Comparison of ENCODE assay signal across 19 cellular contexts in the genomic region with DNA sequence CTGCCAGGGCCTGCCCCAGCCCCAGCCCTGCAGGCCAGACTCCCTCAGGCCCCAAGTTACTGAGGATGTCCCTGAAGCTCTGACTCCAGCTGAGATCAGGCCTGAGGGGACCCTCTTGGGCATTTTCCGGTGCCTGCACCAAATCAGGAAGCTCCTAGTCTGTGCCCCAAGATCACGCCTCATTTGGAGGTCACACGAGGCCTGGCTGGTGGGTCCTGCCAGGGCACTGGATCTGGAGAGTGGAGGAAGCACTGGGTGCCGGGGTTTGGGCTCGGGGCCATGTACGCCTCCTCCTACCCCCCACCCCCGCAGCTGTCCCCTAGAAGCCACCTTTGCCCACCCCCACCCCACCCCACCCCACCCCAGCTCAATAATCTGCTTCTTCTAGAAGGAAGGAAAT. TPM values are rescaled to one million over a fixed set of nuclear protein-coding genes. Genes with fewer than 3 reads are reported as not detected.
A peak's percentile ranks its signal among the peaks of the same experiment; 100 is the strongest.
DNase-seq lines count a peak whose midpoint lies in the region; ATAC-seq and TF ChIP-seq lines count a peak whose summit lies in the region.
"Had no signal": no experiment of that assay in that cellular context is flagged by ENCODE, and none has a peak within 500 bp of the region (broad histone marks: within the 10 kb centered on the region; RNA-seq: fewer than 3 reads in every experiment).

No MANE protein-coding gene starts in this region.

- H3K4me1 ChIP-seq in heart left ventricle (peaks cover 16 to 66% (median 39%) of the 10 kb centered on the region in 12 donors), tibial nerve (peaks cover 4 to 89% (median 55%) of the 10 kb centered on the region in 4 donors)

- H3K27me3 Mint-ChIP-seq in dendritic cell treated with granulocyte-macrophage colony-stimulating factor and Interleukin-4, amounts not matched to agents 40 ng/mL and 50 ng/mL, for 4 days = no peaks in the 10 kb centered on the region
- H3K27me3 Mint-ChIP-seq in nephron (ENCODE audit: low read depth) = peaks cover 4% of the 10 kb centered on the region
- H3K27me3 Mint-ChIP-seq: CD4-positive, alpha-beta T cell; natural killer cell treated with Interleukin-12 subunit alpha and Interleukin-12 subunit beta and Interleukin-15 and Interleukin-18, amount 100 ng/mL, for 72 hours; progenitor cell of endocrine pancreas; stimulated activated naive B cell treated with anti-CD40 and anti-IgM and Interleukin-4, amounts not matched to agents 10 μg/mL and 1 μg/mL and 100 μg/mL, for 72 hours had no signal

- H3K4me3 ChIP-seq in heart left ventricle (no peak overlapping the region), tibial nerve (no peak overlapping the region)

- H3K27me3 ChIP-seq in heart left ventricle (no peaks in the 10 kb centered on the region), tibial nerve (no peaks in the 10 kb centered on the region)

- no peak for TF ChIP-seq EP300 in tibial nerve (IDR thresholded peaks at IDR 0.05)

- TF ChIP-seq CTCF in heart left ventricle (IDR thresholded peaks at IDR 0.05) = no peak
- TF ChIP-seq CTCF in nephron (IDR thresholded peaks at IDR 0.05; ENCODE audit: unreplicated experiment in 3 of 3) = no peak
- TF ChIP-seq CTCF in tibial nerve (IDR thresholded peaks at IDR 0.05) = no peak

- ATAC-seq in heart left ventricle = no peak
- ATAC-seq in Right ventricle myocardium superior (ENCODE audit: poor library complexity) = no peak
- no peak for ATAC-seq in HG02840 (IDR thresholded peaks at IDR 0.05; ENCODE audit: low FRiP score, unreplicated experiment)
- ATAC-seq: activated T-cell treated with anti-CD3 and anti-CD28 coated beads, Interleukin-2, amount 50 U/mL, for 72 hours; natural killer cell treated with Interleukin-12 subunit alpha and Interleukin-12 subunit beta and Interleukin-15 and Interleukin-18, amount 100 ng/mL, for 72 hours had no signal

- no peak overlapping the region for H3K4me3 Mint-ChIP-seq in dendritic cell treated with granulocyte-macrophage colony-stimulating factor and Interleukin-4, amounts not matched to agents 40 ng/mL and 50 ng/mL, for 4 days
- H3K4me3 Mint-ChIP-seq in nephron = no peak overlapping the region
- H3K4me3 Mint-ChIP-seq: activated T-cell treated with anti-CD3 and anti-CD28 coated beads, Interleukin-2, amount 50 U/mL, for 72 hours; CD4-positive, alpha-beta T cell; endodermal cell; natural killer cell treated with Interleukin-12 subunit alpha and Interleukin-12 subunit beta and Interleukin-15 and Interleukin-18, amount 100 ng/mL, for 72 hours; stimulated activated naive B cell treated with anti-CD40 and anti-IgM and Interleukin-4, amounts not matched to agents 10 μg/mL and 1 μg/mL and 100 μg/mL, for 72 hours had no signal

- H3K9me3 ChIP-seq in heart left ventricle (no peaks in the 10 kb centered on the region), tibial nerve (no peaks in the 10 kb centered on the region)

- peaks cover 69% of the 10 kb centered on the region for H3K4me1 Mint-ChIP-seq in dendritic cell treated with granulocyte-macrophage colony-stimulating factor and Interleukin-4, amounts not matched to agents 40 ng/mL and 50 ng/mL, for 4 days (ENCODE audit: low read depth)
- H3K4me1 Mint-ChIP-seq in nephron = peaks cover 51% of the 10 kb centered on the region

- 78 to 88% (median 82%) methylated on average over 6 to 7 of the region's 7 CpGs for WGBS in heart left ventricle, 4 donors
- 75 to 82% methylated on average over 6 to 7 of the region's 7 CpGs for WGBS in tibial nerve, 2 donors

- H3K36me3 ChIP-seq in heart left ventricle (no peaks in the 10 kb centered on the region), tibial nerve (no peaks in the 10 kb centered on the region)

- peak overlapping the region; percentile 98 for H3K27ac Mint-ChIP-seq in dendritic cell treated with granulocyte-macrophage colony-stimulating factor and Interleukin-4, amounts not matched to agents 40 ng/mL and 50 ng/mL, for 4 days
- H3K27ac Mint-ChIP-seq in nephron = peak overlapping the region in 2 of 3 experiments; percentile 71 to 88
- H3K27ac Mint-ChIP-seq: activated T-cell treated with anti-CD3 and anti-CD28 coated beads, Interleukin-2, amount 50 U/mL, for 72 hours; endodermal cell; natural killer cell treated with Interleukin-12 subunit alpha and Interleukin-12 subunit beta and Interleukin-15 and Interleukin-18, amount 100 ng/mL, for 72 hours; progenitor cell of endocrine pancreas had no signal

- TF ChIP-seq POLR2A in heart left ventricle (IDR thresholded peaks at IDR 0.05) (no peak), tibial nerve (IDR thresholded peaks at IDR 0.05) (no peak)

- DNase-seq in heart left ventricle (peak in 1 of 5 donors; percentile 63), Right ventricle myocardium superior (no peak), tibial nerve (ENCODE audit: low spot score in 2 of 2) (no peak), NCI-H146 treated with DMSO at 0.1 percent for 48 hours (lab: John Stamatoyannopoulos, UW; ENCODE audit: unreplicated experiment) (no peak), RKO (ENCODE audit: low spot score) (no peak)
- DNase-seq: activated T-cell treated with anti-CD3 and anti-CD28 coated beads, Interleukin-2, amount 50 U/mL, for 72 hours; CD4-positive, alpha-beta T cell; central memory CD4-positive, alpha-beta T cell; endodermal cell; HCEC 1CT; NCI-H146; NCI-H446; NK-92 treated with Interleukin-12 subunit alpha and Interleukin-12 subunit beta, amount 100 ng/mL, for 24 hours; stimulated activated naive B cell treated with anti-CD40 and anti-IgM and Interleukin-4, amounts not matched to agents 10 μg/mL and 1 μg/mL and 100 μg/mL, for 72 hours had no signal

- no peaks in the 10 kb centered on the region for H3K36me3 Mint-ChIP-seq in dendritic cell treated with granulocyte-macrophage colony-stimulating factor and Interleukin-4, amounts not matched to agents 40 ng/mL and 50 ng/mL, for 4 days (ENCODE audit: low read depth)
- no peaks in the 10 kb centered on the region for H3K36me3 Mint-ChIP-seq in nephron (ENCODE audit: low read depth)
- H3K36me3 Mint-ChIP-seq: natural killer cell treated with Interleukin-12 subunit alpha and Interleukin-12 subunit beta and Interleukin-15 and Interleukin-18, amount 100 ng/mL, for 72 hours; stimulated activated naive B cell treated with anti-CD40 and anti-IgM and Interleukin-4, amounts not matched to agents 10 μg/mL and 1 μg/mL and 100 μg/mL, for 72 hours had no signal

- intact Hi-C loops in heart left ventricle (cut with DNase I) (loop anchor here in 3 of 10 donors (5.0 kb wide), 2 partner anchors 63 to 103 kb away; partner anchors contain the start of gene MAT2A (in 2 of the 3)), Right ventricle myocardium superior (cut with DNase I) (loop anchor here (5.0 kb wide), 1 partner anchor 103 kb away; the partner anchor contains the start of gene MAT2A)
- intact Hi-C loops in dendritic cell treated with granulocyte-macrophage colony-stimulating factor and Interleukin-4, amounts not matched to agents 40 ng/mL and 50 ng/mL, for 4 days (cut with micrococcal nuclease) = no loop called here

- H3K27ac ChIP-seq in heart left ventricle = peak overlapping the region in 11 of 12 donors; percentile 20 to 98 (median 63)
- H3K27ac ChIP-seq in tibial nerve = peak overlapping the region; percentile 83 to 99 (median 92)

- H3K9me3 Mint-ChIP-seq in dendritic cell treated with granulocyte-macrophage colony-stimulating factor and Interleukin-4, amounts not matched to agents 40 ng/mL and 50 ng/mL, for 4 days = no peaks in the 10 kb centered on the region
- no peaks in the 10 kb centered on the region for H3K9me3 Mint-ChIP-seq in nephron
- H3K9me3 Mint-ChIP-seq: activated T-cell treated with anti-CD3 and anti-CD28 coated beads, Interleukin-2, amount 50 U/mL, for 72 hours; CD4-positive, alpha-beta T cell; endodermal cell; natural killer cell treated with Interleukin-12 subunit alpha and Interleukin-12 subunit beta and Interleukin-15 and Interleukin-18, amount 100 ng/mL, for 72 hours; stimulated activated naive B cell treated with anti-CD40 and anti-IgM and Interleukin-4, amounts not matched to agents 10 μg/mL and 1 μg/mL and 100 μg/mL, for 72 hours had no signal

RNA-seq across cellular contexts. Expression of gene SH2D6, which starts 16.2 kb away (rescaled TPM):
- total RNA-seq in heart left ventricle (not detected), Right ventricle myocardium superior (0.24 TPM), tibial nerve (1 to 10 TPM in 1 of 4 donors, not detected in 3; 1.1 TPM)
- polyA plus RNA-seq in heart left ventricle = not detected

RNA-seq across cellular contexts. Expression of gene CAPG, which starts 24.5 kb away (rescaled TPM):
- total RNA-seq in heart left ventricle (10 to 100 TPM in 3 of 9 donors, 1 to 10 TPM in 6; 2.8 to 91.6 (median 4.5) TPM), Right ventricle myocardium superior (3.4 TPM), tibial nerve (10 to 100 TPM; 58.8 to 67.8 (median 67.7) TPM)
- 10 to 100 TPM in 1 of 2 donors, 1 to 10 TPM in 1; 2.9 to 15.6 TPM for polyA plus RNA-seq in heart left ventricle
